Comparison of ENCODE assay signal across 1 cellular context in the genomic region with DNA sequence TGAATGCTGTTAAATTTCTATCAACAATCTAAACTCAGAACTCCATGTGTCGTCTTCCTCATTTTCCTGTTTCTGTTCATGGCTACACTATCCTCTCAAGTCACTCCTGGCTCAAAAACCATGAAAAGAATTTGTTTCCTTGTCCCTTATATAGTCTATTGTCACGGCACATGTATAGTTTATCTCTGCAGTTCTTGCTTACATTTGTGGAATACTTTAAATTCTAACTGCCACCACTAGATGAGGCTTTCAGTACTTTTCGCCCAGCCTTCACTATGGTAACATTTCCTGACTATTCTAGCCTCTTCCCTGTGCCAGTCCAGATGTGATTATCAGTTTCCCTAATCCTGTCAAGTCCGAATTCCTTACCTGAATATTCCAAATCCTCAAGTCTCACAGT.
TF ChIP-seq lines count a peak whose summit lies in the region.

No MANE protein-coding gene starts in this region.

TF ChIP-seq in HepG2, 621 proteins besides CTCF, POLR2A, EP300 and RAD21:
- TF ChIP-seq ZNF547 (CRISPR knock-in tag; IDR thresholded peaks at IDR 0.05) (no peak), NR1H2 (CRISPR knock-in tag; IDR thresholded peaks at IDR 0.05; ENCODE audit: borderline replicate concordance, low read depth) (no peak), ZFP37 (CRISPR knock-in tag; IDR thresholded peaks at IDR 0.05; ENCODE audit: borderline replicate concordance) (no peak), STAT5B (CRISPR knock-in tag; IDR thresholded peaks at IDR 0.05) (no peak), ZNF530 (CRISPR knock-in tag; IDR thresholded peaks at IDR 0.05; ENCODE audit: low read depth) (no peak), ZNF33A (CRISPR knock-in tag; IDR thresholded peaks at IDR 0.05; ENCODE audit: borderline replicate concordance) (no peak), RFX5 (IDR thresholded peaks at IDR 0.05; ENCODE audit: low read depth, low read length) (no peak), HBP1 (CRISPR knock-in tag; IDR thresholded peaks at IDR 0.05; ENCODE audit: low read depth) (no peak), TCF7L2 (IDR thresholded peaks at IDR 0.05; ENCODE audit: low read depth, low read length) (no peak), ZBTB7A (CRISPR knock-in tag; IDR thresholded peaks at IDR 0.05) (no peak), SIN3B (IDR thresholded peaks at IDR 0.05; ENCODE audit: low read length) (no peak), SSRP1 (CRISPR knock-in tag; IDR thresholded peaks at IDR 0.05) (no peak), SRY (CRISPR knock-in tag; IDR thresholded peaks at IDR 0.05) (no peak), SAP130 (CRISPR knock-in tag; IDR thresholded peaks at IDR 0.05; ENCODE audit: low read depth) (no peak), SRF (IDR thresholded peaks at IDR 0.05; ENCODE audit: low read depth, low read length) (no peak)
- TF ChIP-seq, protein P1, sequence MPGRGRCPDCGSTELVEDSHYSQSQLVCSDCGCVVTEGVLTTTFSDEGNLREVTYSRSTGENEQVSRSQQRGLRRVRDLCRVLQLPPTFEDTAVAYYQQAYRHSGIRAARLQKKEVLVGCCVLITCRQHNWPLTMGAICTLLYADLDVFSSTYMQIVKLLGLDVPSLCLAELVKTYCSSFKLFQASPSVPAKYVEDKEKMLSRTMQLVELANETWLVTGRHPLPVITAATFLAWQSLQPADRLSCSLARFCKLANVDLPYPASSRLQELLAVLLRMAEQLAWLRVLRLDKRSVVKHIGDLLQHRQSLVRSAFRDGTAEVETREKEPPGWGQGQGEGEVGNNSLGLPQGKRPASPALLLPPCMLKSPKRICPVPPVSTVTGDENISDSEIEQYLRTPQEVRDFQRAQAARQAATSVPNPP (CRISPR knock-in tag; IDR thresholded peaks at IDR 0.05) = no peak
- TF ChIP-seq, protein P2, sequence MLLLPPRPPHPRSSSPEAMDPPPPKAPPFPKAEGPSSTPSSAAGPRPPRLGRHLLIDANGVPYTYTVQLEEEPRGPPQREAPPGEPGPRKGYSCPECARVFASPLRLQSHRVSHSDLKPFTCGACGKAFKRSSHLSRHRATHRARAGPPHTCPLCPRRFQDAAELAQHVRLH (CRISPR knock-in tag; IDR thresholded peaks at IDR 0.05; ENCODE audit: borderline replicate concordance, low read depth) = no peak
- TF ChIP-seq, protein P3, sequence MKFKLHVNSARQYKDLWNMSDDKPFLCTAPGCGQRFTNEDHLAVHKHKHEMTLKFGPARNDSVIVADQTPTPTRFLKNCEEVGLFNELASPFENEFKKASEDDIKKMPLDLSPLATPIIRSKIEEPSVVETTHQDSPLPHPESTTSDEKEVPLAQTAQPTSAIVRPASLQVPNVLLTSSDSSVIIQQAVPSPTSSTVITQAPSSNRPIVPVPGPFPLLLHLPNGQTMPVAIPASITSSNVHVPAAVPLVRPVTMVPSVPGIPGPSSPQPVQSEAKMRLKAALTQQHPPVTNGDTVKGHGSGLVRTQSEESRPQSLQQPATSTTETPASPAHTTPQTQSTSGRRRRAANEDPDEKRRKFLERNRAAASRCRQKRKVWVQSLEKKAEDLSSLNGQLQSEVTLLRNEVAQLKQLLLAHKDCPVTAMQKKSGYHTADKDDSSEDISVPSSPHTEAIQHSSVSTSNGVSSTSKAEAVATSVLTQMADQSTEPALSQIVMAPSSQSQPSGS (CRISPR knock-in tag; IDR thresholded peaks at IDR 0.05) = no peak
